Comparison of ENCODE assay signal across 8 cellular contexts in the genomic region with DNA sequence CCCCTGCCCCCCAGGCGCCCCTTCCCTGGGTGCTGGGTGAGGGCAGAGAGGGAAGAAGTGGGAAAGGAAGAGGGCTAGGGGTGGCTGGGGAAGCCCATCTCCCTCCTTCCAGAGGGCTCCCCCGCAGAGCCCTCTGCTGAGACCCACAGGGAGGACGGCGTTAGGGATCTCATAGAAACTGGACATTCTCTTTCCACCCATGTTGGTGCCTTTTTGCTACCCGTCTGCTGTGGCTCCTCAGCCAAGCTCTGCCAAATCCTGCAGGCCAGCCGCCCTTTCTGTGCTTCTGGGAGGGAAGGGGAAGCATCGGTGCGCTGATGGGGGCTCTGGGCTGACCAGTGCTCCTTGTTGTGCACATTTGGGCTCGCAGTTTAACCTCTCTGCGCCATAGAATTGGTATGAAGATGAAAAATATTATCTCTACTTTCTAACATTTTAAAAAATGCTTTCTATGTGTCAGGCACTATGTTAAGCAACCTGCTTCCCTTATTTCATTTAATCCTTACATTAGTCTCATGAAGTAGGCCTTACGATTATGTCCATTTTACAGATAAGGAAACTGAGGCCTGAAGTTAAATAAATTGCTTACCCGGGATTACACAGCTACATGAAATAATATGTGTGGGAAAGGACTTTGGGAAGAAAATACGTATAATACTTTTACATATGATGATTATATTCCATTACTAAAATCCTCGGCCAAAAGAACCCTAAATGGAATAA. TPM values are rescaled to one million over a fixed set of nuclear protein-coding genes. Genes with fewer than 3 reads are reported as not detected.
DNase-seq lines count a peak whose midpoint lies in the region; ATAC-seq and TF ChIP-seq lines count a peak whose summit lies in the region.

No MANE protein-coding gene starts in this region.

- H3K4me1 Mint-ChIP-seq in T-cell (peaks cover 21 to 26% (median 24%) of the 10 kb centered on the region in 3 donors), glutamatergic neuron (ENCODE audit: low read depth, unreplicated experiment) (peaks cover 11% of the 10 kb centered on the region)

- no peaks in the 10 kb centered on the region for H3K27me3 ChIP-seq in sigmoid colon

- H3K27me3 Mint-ChIP-seq in T-cell (no peaks in the 10 kb centered on the region), glutamatergic neuron (ENCODE audit: unreplicated experiment) (peaks cover 9% of the 10 kb centered on the region)

- TF ChIP-seq POLR2A in sigmoid colon (IDR thresholded peaks at IDR 0.05) = no peak

- H3K4me3 ChIP-seq in sigmoid colon = peak overlapping the region; percentile 72 to 99 (median 98)

- POLR2A ChIA-PET in T-cell (lab: Charles Lee) = no interaction called here

- CTCF ChIA-PET in T-cell (lab: Charles Lee) = interaction anchor here in 1 of 2 donors (0.8 to 3.0 kb wide), 2 partner anchors 30 to 32 kb away, joined by 3 to 12 read pairs; no protein-coding TSS in a partner anchor

- TF ChIP-seq EP300 in sigmoid colon (IDR thresholded peaks at IDR 0.05) = no peak

- intact Hi-C loops in sigmoid colon (cut with DNase I) = no loop called here

- H3K4me3 Mint-ChIP-seq in T-cell = peak overlapping the region; percentile 82 to 88 (median 86)
- H3K4me3 Mint-ChIP-seq in glutamatergic neuron (ENCODE audit: unreplicated experiment) = peak overlapping the region; percentile 95

- peak; percentile 2 for ATAC-seq in GM21723 (IDR thresholded peaks at IDR 0.05; ENCODE audit: unreplicated experiment)
- ATAC-seq in T-cell (replicated peaks in 1 of 4) = no peak
- ATAC-seq in HG03571 (IDR thresholded peaks at IDR 0.05; ENCODE audit: unreplicated experiment) = no peak
- no peak for ATAC-seq in GM18519 (IDR thresholded peaks at IDR 0.05; ENCODE audit: low FRiP score, unreplicated experiment)

- H3K27ac Mint-ChIP-seq in T-cell = peak overlapping the region; percentile 31 to 82
- peak overlapping the region; percentile 83 for H3K27ac Mint-ChIP-seq in glutamatergic neuron (ENCODE audit: unreplicated experiment)

- H3K9me3 Mint-ChIP-seq in T-cell (no peaks in the 10 kb centered on the region), glutamatergic neuron (ENCODE audit: unreplicated experiment) (peaks cover 9% of the 10 kb centered on the region)

- H3K9me3 ChIP-seq in sigmoid colon = no peaks in the 10 kb centered on the region

- DNase-seq in T-cell (no peak), glutamatergic neuron (no peak), sigmoid colon (no peak), AG08396 (ENCODE audit: low spot score) (no peak), GM03348 (ENCODE audit: low spot score) (no peak)

- H3K36me3 Mint-ChIP-seq in T-cell (no peaks in the 10 kb centered on the region), glutamatergic neuron (ENCODE audit: unreplicated experiment) (no peaks in the 10 kb centered on the region)

- TF ChIP-seq CTCF in glutamatergic neuron (IDR thresholded peaks at IDR 0.05; ENCODE audit: partially characterized antibody, unreplicated experiment) (no peak), sigmoid colon (IDR thresholded peaks at IDR 0.05) (no peak)

- peak overlapping the region; percentile 89 to 91 (median 90) for H3K27ac ChIP-seq in sigmoid colon

- H3K36me3 ChIP-seq in sigmoid colon = no peaks in the 10 kb centered on the region

- H3K4me1 ChIP-seq in sigmoid colon = peaks cover 0 to 76% (median 61%) of the 10 kb centered on the region in 4 donors

- 45 to 60% methylated on average over 14 of the region's 14 CpGs for WGBS in sigmoid colon, 2 donors

RNA-seq across cellular contexts. Expression of a gene that starts 1.0 kb away (rescaled TPM):
- 10 to 100 TPM in 3 of 5 donors, 1 to 10 TPM in 2; 5.8 to 13.7 (median 10.2) TPM for total RNA-seq in T-cell
- total RNA-seq in glutamatergic neuron (ENCODE audit: unreplicated experiment) = 15.7 TPM
- 10 to 100 TPM; 30.3 to 46.6 (median 32.2) TPM for total RNA-seq in sigmoid colon
- 10 to 100 TPM in 2 of 3 donors, 1 to 10 TPM in 1; 6.9 to 14.2 (median 12.0) TPM for polyA plus RNA-seq in sigmoid colon

RNA-seq across cellular contexts. Expression of a gene that starts 15.3 kb away (rescaled TPM):
- total RNA-seq in T-cell = under 1 TPM; 0.25 to 0.99 (median 0.82) TPM
- total RNA-seq in glutamatergic neuron (ENCODE audit: unreplicated experiment) = 0.81 TPM
- 10 to 100 TPM; 13.8 to 36.8 (median 14.6) TPM for total RNA-seq in sigmoid colon
- polyA plus RNA-seq in sigmoid colon = 10 to 100 TPM in 1 of 3 donors, 1 to 10 TPM in 2; 3.9 to 16.2 (median 4.2) TPM

RNA-seq across cellular contexts. Expression of a gene that starts 45.7 kb away (rescaled TPM):
- 100 to 1,000 TPM; 142 to 192 (median 165) TPM for total RNA-seq in T-cell
- 67.9 TPM for total RNA-seq in glutamatergic neuron (ENCODE audit: unreplicated experiment)
- 10 to 100 TPM; 45.3 to 79.2 (median 53.1) TPM for total RNA-seq in sigmoid colon
- 10 to 100 TPM in 2 of 3 donors, 1 to 10 TPM in 1; 6.5 to 44.8 (median 16.8) TPM for polyA plus RNA-seq in sigmoid colon

RNA-seq across cellular contexts. Expression of a gene that starts 48.7 kb away (rescaled TPM):
- total RNA-seq in T-cell = not detected
- not detected for total RNA-seq in glutamatergic neuron (ENCODE audit: unreplicated experiment)
- 1 to 10 TPM in 1 of 4 donors, under 1 TPM in 2, not detected in 1; 0.36 to 1.6 (median 0.49) TPM for total RNA-seq in sigmoid colon
- under 1 TPM in 1 of 3 donors, not detected in 2; 0.25 TPM for polyA plus RNA-seq in sigmoid colon
